Comparison of ENCODE assay signal across 28 cellular contexts in genomic region chr1:210053126-210053525, GRCh38.
"Had no signal": no experiment of that assay in that cellular context is flagged by ENCODE, and none has a peak within 500 bp of the region (broad histone marks: within the 10 kb centered on the region; RNA-seq: fewer than 3 reads in every experiment).

No MANE protein-coding gene starts in this region.

- H3K27me3 ChIP-seq: neural progenitor cell, ovary, right lobe of liver, sigmoid colon, suprapubic skin, testis, tibial artery, upper lobe of left lung, vagina had no signal

- H3K27ac ChIP-seq: neural progenitor cell, ovary, parathyroid adenoma, psoas muscle, right lobe of liver, sigmoid colon, suprapubic skin, testis, tibial artery, upper lobe of left lung, vagina had no signal

- H3K4me3 Mint-ChIP-seq: natural killer cell; nephron; neural progenitor cell; stimulated activated effector memory CD8-positive, alpha-beta T cell treated with anti-CD3 and anti-CD28 coated beads, Interleukin-12 subunit alpha, Interleukin-12 subunit beta, amount 100 ng/mL, for 72 hours; stimulated activated naive CD8-positive, alpha-beta T cell treated with anti-CD3 and anti-CD28 coated beads, Interleukin-15, amount 100 ng/mL, for 72 hours had no signal

- FAIRE-seq: small intestine, urothelium cell line had no signal

- H3K27ac Mint-ChIP-seq: natural killer cell; nephron; neural progenitor cell; progenitor cell of endocrine pancreas; stimulated activated effector memory CD8-positive, alpha-beta T cell treated with anti-CD3 and anti-CD28 coated beads, Interleukin-12 subunit alpha, Interleukin-12 subunit beta, amount 100 ng/mL, for 72 hours; stimulated activated naive CD8-positive, alpha-beta T cell treated with anti-CD3 and anti-CD28 coated beads, Interleukin-15, amount 100 ng/mL, for 72 hours had no signal

- H3K36me3 ChIP-seq: neural progenitor cell, ovary, right lobe of liver, sigmoid colon, suprapubic skin, tibial artery, upper lobe of left lung, vagina had no signal

- H3K27me3 Mint-ChIP-seq: progenitor cell of endocrine pancreas had no signal

- DNase-seq: natural killer cell; occipital lobe; ovary; posterior cingulate gyrus; psoas muscle; right cardiac atrium; right lobe of liver; sigmoid colon; small intestine; stimulated activated CD4-positive, alpha-beta T cell treated with anti-CD3 and anti-CD28 coated beads, Interleukin-15, amount 100 ng/mL, for 24 hours; stimulated activated CD4-positive, alpha-beta T cell treated with anti-CD3 and anti-CD28 coated beads, Interleukin-2, amount 100 ng/mL, for 24 hours; stimulated activated CD4-positive, alpha-beta T cell treated with anti-CD3 and anti-CD28 coated beads, Interleukin-2, amount 100 ng/mL, for 48 hours; stimulated activated CD4-positive, alpha-beta T cell treated with anti-CD3 and anti-CD28 coated beads, Interleukin-4, amount 100 ng/mL, for 24 hours; stimulated activated naive CD4-positive, alpha-beta T cell; stimulated activated naive CD8-positive, alpha-beta T cell treated with anti-CD3 and anti-CD28 coated beads, Interleukin-15, amount 100 ng/mL, for 72 hours; stimulated activated naive CD8-positive, alpha-beta T cell treated with anti-CD3 and anti-CD28 coated beads, Interleukin-15, Interleukin-2, amounts not matched to agents 100 U/mL and 50 U/mL, for 24 hours; substantia nigra; testis; tibial artery; upper lobe of left lung had no signal

- H3K4me3 ChIP-seq: neural progenitor cell, ovary, psoas muscle, right lobe of liver, sigmoid colon, suprapubic skin, testis, tibial artery, upper lobe of left lung, vagina had no signal

- H3K9me3 Mint-ChIP-seq: nephron; stimulated activated effector memory CD8-positive, alpha-beta T cell treated with anti-CD3 and anti-CD28 coated beads, Interleukin-12 subunit alpha, Interleukin-12 subunit beta, amount 100 ng/mL, for 72 hours had no signal

- ATAC-seq: natural killer cell; psoas muscle; right cardiac atrium; right lobe of liver; stimulated activated effector memory CD8-positive, alpha-beta T cell treated with anti-CD3 and anti-CD28 coated beads, Interleukin-12 subunit alpha, Interleukin-12 subunit beta, amount 100 ng/mL, for 72 hours; stimulated activated naive CD8-positive, alpha-beta T cell treated with anti-CD3 and anti-CD28 coated beads, Interleukin-15, amount 100 ng/mL, for 72 hours; stimulated activated naive CD8-positive, alpha-beta T cell treated with anti-CD3 and anti-CD28 coated beads, Interleukin-15, Interleukin-2, amounts not matched to agents 100 U/mL and 50 U/mL, for 24 hours had no signal

- H3K4me1 Mint-ChIP-seq: natural killer cell; nephron; neural progenitor cell; stimulated activated effector memory CD8-positive, alpha-beta T cell treated with anti-CD3 and anti-CD28 coated beads, Interleukin-12 subunit alpha, Interleukin-12 subunit beta, amount 100 ng/mL, for 72 hours; stimulated activated naive CD8-positive, alpha-beta T cell treated with anti-CD3 and anti-CD28 coated beads, Interleukin-15, amount 100 ng/mL, for 72 hours had no signal

- H3K9me3 ChIP-seq: psoas muscle, right lobe of liver, sigmoid colon, suprapubic skin, testis, tibial artery, upper lobe of left lung, vagina had no signal

- H3K36me3 Mint-ChIP-seq: natural killer cell; stimulated activated effector memory CD8-positive, alpha-beta T cell treated with anti-CD3 and anti-CD28 coated beads, Interleukin-12 subunit alpha, Interleukin-12 subunit beta, amount 100 ng/mL, for 72 hours had no signal

- H3K4me1 ChIP-seq: parathyroid adenoma, psoas muscle, right lobe of liver, sigmoid colon, suprapubic skin, testis, tibial artery, upper lobe of left lung, vagina had no signal
